8 cellular contexts compared by ENCODE assay signal in the genomic region with DNA sequence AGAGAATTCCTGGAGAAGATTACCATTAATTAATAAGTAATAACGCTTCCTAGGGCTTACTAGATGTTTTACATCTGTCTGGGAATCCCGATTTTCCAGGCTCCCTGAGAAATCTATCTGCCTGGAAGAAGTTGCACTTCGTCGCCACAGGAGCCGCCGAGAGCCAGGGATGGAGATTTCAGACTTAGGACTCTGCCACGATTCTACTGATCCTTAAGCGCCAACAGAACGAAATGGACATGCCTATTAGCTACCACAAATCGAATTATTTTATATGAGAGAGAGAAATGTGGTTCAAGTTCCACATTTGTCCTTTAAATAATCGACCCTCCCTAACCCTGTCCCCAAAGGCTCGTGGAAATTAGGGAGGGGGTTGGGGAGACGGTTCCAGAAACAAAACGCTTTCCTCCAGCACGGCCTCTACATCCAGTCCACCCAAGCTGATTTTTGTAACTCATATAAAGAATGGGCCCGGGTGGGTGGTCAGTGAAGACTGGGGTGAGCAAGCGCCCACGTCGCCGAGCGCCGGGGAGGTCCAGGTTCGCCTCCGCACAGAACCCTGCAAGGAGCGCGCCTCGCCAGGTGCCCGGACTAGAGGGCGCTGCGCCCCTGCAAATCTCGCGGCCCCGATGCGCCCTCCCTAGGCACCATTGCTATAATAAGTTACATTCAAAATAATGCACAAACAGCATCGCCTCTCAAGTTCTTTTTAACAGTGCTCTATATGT. TPM values are rescaled to one million over a fixed set of nuclear protein-coding genes. Genes with fewer than 3 reads are reported as not detected.
DNase-seq lines count a peak whose midpoint lies in the region; ATAC-seq and TF ChIP-seq lines count a peak whose summit lies in the region.

No MANE protein-coding gene starts in this region.

- TF ChIP-seq EP300 in upper lobe of left lung (IDR thresholded peaks at IDR 0.05) = no peak

- H3K4me2 ChIP-seq in HCT116 (ENCODE audit: low read length) = peak overlapping the region; percentile 92
- peak overlapping the region; percentile 95 for H3K4me2 ChIP-seq in mesendoderm (ENCODE audit: low read length)

- no peak overlapping the region for H2BK120ac ChIP-seq in mesendoderm (ENCODE audit: low read depth, low read length)

- H3K18ac ChIP-seq in mesendoderm (ENCODE audit: low read length) = peak overlapping the region; percentile 82

- peak overlapping the region; percentile 97 for H3K4me3 ChIP-seq in AG09309 (ENCODE audit: control insufficient read depth, low read depth, low read length)
- H3K4me3 ChIP-seq in HCT116 (replicated peaks in 1 of 2; ENCODE audit: low read depth in 1 of 2, low read length in 2 of 2) = peak overlapping the region; percentile 91 to 97
- peak overlapping the region; percentile 85 for H3K4me3 ChIP-seq in mesendoderm (ENCODE audit: low read length)
- H3K4me3 ChIP-seq in upper lobe of left lung = peak overlapping the region; percentile 8 to 89 (median 76)

- H3K27me3 ChIP-seq in HCT116 (ENCODE audit: insufficient read depth, low read length) = no peaks in the 10 kb centered on the region
- no peaks in the 10 kb centered on the region for H3K27me3 ChIP-seq in mesendoderm (ENCODE audit: insufficient read depth, low read length, poor library complexity)
- H3K27me3 ChIP-seq in upper lobe of left lung = peaks cover 0 to 5% (median 0%) of the 10 kb centered on the region in 4 donors

- no peak overlapping the region for H2AK5ac ChIP-seq in mesendoderm (ENCODE audit: low read length)

- TF ChIP-seq CTCF in AG09309 (IDR thresholded peaks at IDR 0.05; ENCODE audit: control insufficient read depth, insufficient read depth, low read depth, low read length, missing control alignments) (peak; percentile 89), HCT116 (IDR thresholded peaks at IDR 0.05 in 2 of 3, conservative IDR thresholded peaks at IDR 0.05 in 1 of 3; ENCODE audit: borderline replicate concordance in 1 of 3, insufficient read depth in 1 of 3, low read depth in 2 of 3, low read length in 2 of 3) (peak in 2 of 3 experiments; percentile 68 to 75; a peak in 4 of 6 replicates), upper lobe of left lung (IDR thresholded peaks at IDR 0.05) (peak in 5 of 6 experiments; percentile 39 to 66 (median 50))

- peak overlapping the region; percentile 96 for H3K27ac ChIP-seq in HCT116 (ENCODE audit: low read depth, low read length)
- H3K27ac ChIP-seq in epithelial cell of prostate = peak overlapping the region; percentile 97
- peak overlapping the region; percentile 77 for H3K27ac ChIP-seq in mesendoderm (ENCODE audit: low read depth, low read length)
- H3K27ac ChIP-seq in upper lobe of left lung = peak overlapping the region; percentile 75 to 90 (median 84)

- no TSS peak for BruUV-seq in HCT116 (replicated peaks; lab: Mats Ljungman, UMichigan)

- H3K4ac ChIP-seq in mesendoderm (ENCODE audit: low read depth, low read length) = no peak overlapping the region

- no peak overlapping the region for H4K8ac ChIP-seq in mesendoderm (ENCODE audit: low read depth, low read length)

- H2BK15ac ChIP-seq in mesendoderm (replicated peaks; ENCODE audit: low read depth) = no peak overlapping the region

- H3K36me3 ChIP-seq in HCT116 (ENCODE audit: control insufficient read depth in 1 of 2, insufficient read depth in 2 of 2, low read length in 2 of 2) (peaks cover 8 to 33% of the 10 kb centered on the region in 2 experiments; a peak in 3 of 4 replicates), mesendoderm (ENCODE audit: control insufficient read depth, insufficient read depth, low read length) (no peaks in the 10 kb centered on the region), upper lobe of left lung (no peaks in the 10 kb centered on the region)

- RAD21 ChIA-PET in HCT116 (lab: Charles Lee; ENCODE audit: low non-redundant PET in 1 of 2, low total read pairs in 2 of 2, uncharacterized antibody in 2 of 2, unreplicated experiment in 2 of 2) = no interaction called here

- H3K9me2 ChIP-seq in HCT116 (ENCODE audit: insufficient read depth) = no peaks in the 10 kb centered on the region

- H2AFZ ChIP-seq in HCT116 (ENCODE audit: low read depth, low read length, poor library complexity, severe bottlenecking) = no peak overlapping the region

- CTCF ChIA-PET in HCT116 (lab: Charles Lee) = interaction anchor here (0.9 kb wide), 1 partner anchor 106 kb away, joined by 3 read pairs; no protein-coding TSS in a partner anchor

- ATAC-seq in HCT116 = peak; percentile 58
- ATAC-seq in upper lobe of left lung (ENCODE audit: low FRiP score in 2 of 2) = peak; percentile 82 to 87
- ATAC-seq in GM18502 (IDR thresholded peaks at IDR 0.05; ENCODE audit: poor library complexity, unreplicated experiment) = no peak

- peaks cover 74% of the 10 kb centered on the region for H3K79me2 ChIP-seq in HCT116 (ENCODE audit: insufficient read depth, low read length)
- H3K79me2 ChIP-seq in mesendoderm (ENCODE audit: control insufficient read depth, insufficient read depth, low read length) = peaks cover 6% of the 10 kb centered on the region

- peaks cover 8% of the 10 kb centered on the region; the same call in 1 of the 2 replicates for H4K20me1 ChIP-seq in HCT116 (ENCODE audit: insufficient read depth)

- peaks cover 3% of the 10 kb centered on the region for H3K79me1 ChIP-seq in mesendoderm (ENCODE audit: low read length)

- H3K9ac ChIP-seq in HCT116 (ENCODE audit: low read length) (peak overlapping the region; percentile 92), mesendoderm (ENCODE audit: low read length) (peak overlapping the region; percentile 91)

- WGBS in mesendoderm (ENCODE audit: extremely low coverage, insufficient coverage, low lambda C conversion rate) = no CpG with 5 or more reads among the region's 35 CpGs
- WGBS in upper lobe of left lung, 2 donors = 2 to 3% methylated on average over 18 to 35 of the region's 35 CpGs

- H3K9me3 ChIP-seq in HCT116 (ENCODE audit: control insufficient read depth in 1 of 2, insufficient read depth in 1 of 2, low read depth in 1 of 2, low read length in 2 of 2) (peaks cover 0 to 3% of the 10 kb centered on the region in 2 experiments; a peak in 1 of 4 replicates), upper lobe of left lung (no peaks in the 10 kb centered on the region)

- POLR2A ChIA-PET in HCT116 (lab: Charles Lee) = interaction anchor here (0.9 to 1.7 kb wide), 2 partner anchors 68 to 81 kb away, joined by 3 to 8 read pairs; no protein-coding TSS in a partner anchor

- H3K4me1 ChIP-seq in HCT116 (ENCODE audit: control insufficient read depth in 1 of 2, insufficient read depth in 2 of 2, low read length in 2 of 2) (peaks cover 37 to 62% of the 10 kb centered on the region in 2 experiments), mesendoderm (ENCODE audit: control insufficient read depth, low read depth, low read length) (peaks cover 8% of the 10 kb centered on the region), upper lobe of left lung (peaks cover 0 to 44% (median 4%) of the 10 kb centered on the region in 4 donors)

- peak overlapping the region; percentile 97 for H3K56ac ChIP-seq in mesendoderm (ENCODE audit: low read length)

- no peak overlapping the region for H4K5ac ChIP-seq in mesendoderm (ENCODE audit: low read length)

- no peak for TF ChIP-seq RAD21 in HCT116 (IDR thresholded peaks at IDR 0.05; ENCODE audit: low read depth)

- no peak overlapping the region for H2BK5ac ChIP-seq in mesendoderm (ENCODE audit: low read length)

- DNase-seq in AG09309 (ENCODE audit: low read depth) = peak; percentile 64
- DNase-seq in HCT116 (ENCODE audit: low read depth, low spot score) = peak; percentile 64
- DNase-seq in SHP77 treated with DMSO at 0.1 percent for 48 hours (lab: John Stamatoyannopoulos, UW) = peak; percentile 58
- DNase-seq in epithelial cell of prostate (ENCODE audit: low read depth, low spot score) = no peak
- DNase-seq in mesendoderm = peak; percentile 76
- DNase-seq in upper lobe of left lung = peak; percentile 80 to 91
- no peak for DNase-seq in GM19238 (ENCODE audit: insufficient read length, low spot score)

- intact Hi-C loops in HCT116 (cut with micrococcal nuclease) = loop anchor here (1.0 to 10.0 kb wide), 6 partner anchors 82 to 1269 kb away; partner anchors contain the start of gene ZFP42

- H3K23ac ChIP-seq in mesendoderm (ENCODE audit: low read length) = no peak overlapping the region

- TF ChIP-seq POLR2A in HCT116 (IDR thresholded peaks at IDR 0.05; ENCODE audit: borderline replicate concordance, extremely low read depth, insufficient read depth, insufficient read length) = no peak
- no peak for TF ChIP-seq POLR2A in upper lobe of left lung (IDR thresholded peaks at IDR 0.05)

TF ChIP-seq in HCT116, 20 proteins besides CTCF, POLR2A, EP300 and RAD21:
- TF ChIP-seq EZH2 (IDR thresholded peaks at IDR 0.05) = no peak
- no peak for TF ChIP-seq ZFX (IDR thresholded peaks at IDR 0.05)
- TF ChIP-seq, protein P1, sequence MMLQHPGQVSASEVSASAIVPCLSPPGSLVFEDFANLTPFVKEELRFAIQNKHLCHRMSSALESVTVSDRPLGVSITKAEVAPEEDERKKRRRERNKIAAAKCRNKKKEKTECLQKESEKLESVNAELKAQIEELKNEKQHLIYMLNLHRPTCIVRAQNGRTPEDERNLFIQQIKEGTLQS (IDR thresholded peaks at IDR 0.05) = no peak
- TF ChIP-seq ZNF274 (IDR thresholded peaks at IDR 0.05; ENCODE audit: low read depth, low read length) = no peak
- no peak for TF ChIP-seq JUND (IDR thresholded peaks at IDR 0.05)
- peak; percentile 58 for TF ChIP-seq POLR2AphosphoS5 (IDR thresholded peaks at IDR 0.05; ENCODE audit: low read depth, low read length)
- TF ChIP-seq, protein P2, sequence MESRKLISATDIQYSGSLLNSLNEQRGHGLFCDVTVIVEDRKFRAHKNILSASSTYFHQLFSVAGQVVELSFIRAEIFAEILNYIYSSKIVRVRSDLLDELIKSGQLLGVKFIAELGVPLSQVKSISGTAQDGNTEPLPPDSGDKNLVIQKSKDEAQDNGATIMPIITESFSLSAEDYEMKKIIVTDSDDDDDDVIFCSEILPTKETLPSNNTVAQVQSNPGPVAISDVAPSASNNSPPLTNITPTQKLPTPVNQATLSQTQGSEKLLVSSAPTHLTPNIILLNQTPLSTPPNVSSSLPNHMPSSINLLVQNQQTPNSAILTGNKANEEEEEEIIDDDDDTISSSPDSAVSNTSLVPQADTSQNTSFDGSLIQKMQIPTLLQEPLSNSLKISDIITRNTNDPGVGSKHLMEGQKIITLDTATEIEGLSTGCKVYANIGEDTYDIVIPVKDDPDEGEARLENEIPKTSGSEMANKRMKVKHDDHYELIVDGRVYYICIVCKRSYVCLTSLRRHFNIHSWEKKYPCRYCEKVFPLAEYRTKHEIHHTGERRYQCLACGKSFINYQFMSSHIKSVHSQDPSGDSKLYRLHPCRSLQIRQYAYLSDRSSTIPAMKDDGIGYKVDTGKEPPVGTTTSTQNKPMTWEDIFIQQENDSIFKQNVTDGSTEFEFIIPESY (IDR thresholded peaks at IDR 0.05; ENCODE audit: extremely low read depth, insufficient replicate concordance, low read length) = no peak
- TF ChIP-seq YY1 (IDR thresholded peaks at IDR 0.05; ENCODE audit: extremely low read depth, insufficient replicate concordance, low read depth, low read length) = peak; percentile 70
TF ChIP-seq in HCT116: peak in this region for 2.

RNA-seq across cellular contexts. Expression of gene FAT1, which starts 1.9 kb away (rescaled TPM):
- total RNA-seq in HCT116 (2021; ENCODE audit: unreplicated experiment) = 676 TPM
- 458 and 528 TPM in 2 replicates for polyA plus RNA-seq in HCT116 (2012)
- polyA plus RNA-seq in mesendoderm (2013, experiment 1 of 2) = 32.3 TPM
- polyA plus RNA-seq in mesendoderm (2013, experiment 2 of 2) = 29.4 TPM
- total RNA-seq in upper lobe of left lung = 10 to 100 TPM; 42.8 to 92.2 (median 77.4) TPM

Comparison
In these comparisons a context has a peak if more than half of its experiments do, and no peak if none do; other contexts are left out.
1. DNase-seq: peak in AG09309 (single experiment), HCT116 (single experiment), SHP77 treated with DMSO at 0.1 percent for 48 hours (single experiment), mesendoderm (single experiment) and upper lobe of left lung (2 of 2); none in epithelial cell of prostate (single experiment) and GM19238 (single experiment).
2. Peak in every context shown above with its lines, with median percentiles within 50 percentile points of each other: H3K4me3 ChIP-seq, CTCF ChIP-seq and H3K27ac ChIP-seq.